In the genomic region with DNA sequence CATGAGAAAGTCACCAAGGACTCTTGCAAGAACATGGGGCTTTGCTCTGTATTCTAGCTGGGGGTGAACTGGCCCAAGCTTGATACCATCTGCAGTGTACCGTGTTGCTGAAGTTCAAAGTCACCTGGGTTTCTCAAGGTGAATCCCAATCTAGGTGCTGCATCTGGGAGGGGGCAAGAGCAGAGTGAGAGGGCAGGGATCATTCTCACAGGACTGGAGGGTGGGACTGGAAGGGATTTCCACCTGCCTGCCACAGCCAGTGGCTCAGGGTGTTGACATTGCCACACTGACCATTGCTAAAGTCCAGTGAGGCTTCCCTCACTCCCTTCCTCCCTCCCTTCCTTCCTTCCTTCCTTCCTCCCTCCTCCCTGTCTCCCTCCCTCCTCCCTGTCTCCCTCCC, we compare ENCODE assay signal across 1 cellular context.
TF ChIP-seq lines count a peak whose summit lies in the region.

No MANE protein-coding gene starts in this region.

TF ChIP-seq in GM23338, 12 proteins besides CTCF, POLR2A, EP300 and RAD21:
- TF ChIP-seq ZNF462 (CRISPR knock-in tag; IDR thresholded peaks at IDR 0.05) (no peak), STAT1 (IDR thresholded peaks at IDR 0.05; ENCODE audit: unreplicated experiment) (no peak), EZH2 (IDR thresholded peaks at IDR 0.05; ENCODE audit: low read depth, unreplicated experiment) (no peak), POLR2AphosphoS5 (IDR thresholded peaks at IDR 0.05; ENCODE audit: low read depth) (no peak), NANOG (IDR thresholded peaks at IDR 0.05; ENCODE audit: borderline replicate concordance) (no peak), ETS1 (IDR thresholded peaks at IDR 0.05) (no peak), JUNB (IDR thresholded peaks at IDR 0.05; ENCODE audit: unreplicated experiment) (no peak), EZH2phosphoT487 (IDR thresholded peaks at IDR 0.05; ENCODE audit: unreplicated experiment) (no peak), REST (IDR thresholded peaks at IDR 0.05; ENCODE audit: unreplicated experiment) (no peak), ZNF331 (CRISPR knock-in tag; IDR thresholded peaks at IDR 0.05; ENCODE audit: low read depth) (no peak), ZNF114 (CRISPR knock-in tag; IDR thresholded peaks at IDR 0.05) (no peak), CREB1 (CRISPR knock-in tag; IDR thresholded peaks at IDR 0.05; ENCODE audit: low read depth) (no peak)
